ENCODE assay signal across 11 cellular contexts in the genomic region with DNA sequence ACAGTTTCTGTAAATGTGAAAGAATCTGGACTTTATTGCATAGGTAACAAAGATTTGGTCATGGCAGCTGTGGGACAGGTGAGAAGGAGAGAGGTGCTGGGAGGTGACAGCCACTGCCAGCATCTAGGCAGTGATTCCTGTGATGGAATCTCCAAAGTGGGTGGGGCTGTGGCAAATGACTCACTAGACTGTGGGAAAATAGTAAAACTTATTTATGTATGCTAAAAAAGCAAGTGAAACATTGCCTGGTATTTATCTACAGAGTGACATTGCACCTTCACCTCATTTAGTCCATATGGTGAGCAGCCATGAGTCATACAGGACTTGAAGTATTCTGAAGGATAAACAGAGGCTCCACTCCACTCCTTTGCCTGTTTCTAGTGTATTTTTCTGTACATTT.
DNase-seq lines count a peak whose midpoint lies in the region; ATAC-seq and TF ChIP-seq lines count a peak whose summit lies in the region.
"Had no signal": no experiment of that assay in that cellular context is flagged by ENCODE, and none has a peak within 500 bp of the region (broad histone marks: within the 10 kb centered on the region; RNA-seq: fewer than 3 reads in every experiment).

No MANE protein-coding gene starts in this region.

- peak; percentile 39 for ATAC-seq in activated CD8-positive, alpha-beta T cell treated with anti-CD3 and anti-CD28 coated beads for 36 hours
- ATAC-seq in activated CD8-positive, alpha-beta T cell treated with anti-CD3 and anti-CD28 coated beads, Interleukin-2, amount 10 ng/mL, durations not matched to agents 7 days and 5 days: no peak
- no peak for ATAC-seq in HG02571 (IDR thresholded peaks at IDR 0.05; ENCODE audit: unreplicated experiment)
- no peak for ATAC-seq in HG03457 (IDR thresholded peaks at IDR 0.05; ENCODE audit: unreplicated experiment)
- no peak for ATAC-seq in sciatic nerve
- ATAC-seq: left ventricle myocardium superior had no signal

- no peaks in the 10 kb centered on the region for H3K9me3 Mint-ChIP-seq in activated CD8-positive, alpha-beta T cell treated with anti-CD3 and anti-CD28 coated beads for 36 hours
- H3K9me3 Mint-ChIP-seq in activated CD8-positive, alpha-beta T cell treated with anti-CD3 and anti-CD28 coated beads, Interleukin-2, amount 10 ng/mL, durations not matched to agents 7 days and 5 days (ENCODE audit: insufficient read depth): no peaks in the 10 kb centered on the region
- H3K9me3 Mint-ChIP-seq: H9 had no signal

- no peaks in the 10 kb centered on the region for H3K4me1 Mint-ChIP-seq in activated CD8-positive, alpha-beta T cell treated with anti-CD3 and anti-CD28 coated beads for 36 hours (ENCODE audit: low read depth)
- H3K4me1 Mint-ChIP-seq in activated CD8-positive, alpha-beta T cell treated with anti-CD3 and anti-CD28 coated beads, Interleukin-2, amount 10 ng/mL, durations not matched to agents 7 days and 5 days (ENCODE audit: low read depth): peaks cover 8% of the 10 kb centered on the region
- H3K4me1 Mint-ChIP-seq: H9 had no signal

- peak; percentile 24 for DNase-seq in activated CD8-positive, alpha-beta T cell treated with anti-CD3 and anti-CD28 coated beads for 36 hours
- no peak for DNase-seq in activated CD8-positive, alpha-beta T cell treated with anti-CD3 and anti-CD28 coated beads, Interleukin-2, amount 10 ng/mL, durations not matched to agents 7 days and 5 days
- DNase-seq in OCI-M1 (lab: John Stamatoyannopoulos, UW) (peak; percentile 11), epithelial cell of prostate (ENCODE audit: low read depth, low spot score) (peak; percentile 71), sciatic nerve (ENCODE audit: low spot score) (no peak)
- DNase-seq in stimulated activated CD4-positive, alpha-beta T cell treated with anti-CD3 and anti-CD28 coated beads, Interleukin-4, amount 100 ng/mL, for 24 hours: peak; percentile 14
- DNase-seq: H9, left ventricle myocardium superior, NCI-H526 had no signal

- no peak overlapping the region for H3K27ac Mint-ChIP-seq in activated CD8-positive, alpha-beta T cell treated with anti-CD3 and anti-CD28 coated beads for 36 hours
- no peak overlapping the region for H3K27ac Mint-ChIP-seq in activated CD8-positive, alpha-beta T cell treated with anti-CD3 and anti-CD28 coated beads, Interleukin-2, amount 10 ng/mL, durations not matched to agents 7 days and 5 days
- H3K27ac Mint-ChIP-seq: H9 had no signal

- intact Hi-C loops in activated CD8-positive, alpha-beta T cell treated with anti-CD3 and anti-CD28 coated beads for 36 hours (cut with micrococcal nuclease): no loop called here
- intact Hi-C loops in sciatic nerve (cut with DNase I): no loop called here

- no peak for TF ChIP-seq CTCF in activated CD8-positive, alpha-beta T cell treated with anti-CD3 and anti-CD28 coated beads for 36 hours (IDR thresholded peaks at IDR 0.05)

- POLR2A ChIA-PET in activated CD8-positive, alpha-beta T cell treated with anti-CD3 and anti-CD28 coated beads for 36 hours (lab: Charles Lee): no interaction called here
- POLR2A ChIA-PET in activated CD8-positive, alpha-beta T cell treated with anti-CD3 and anti-CD28 coated beads, Interleukin-2, amount 10 ng/mL, durations not matched to agents 7 days and 5 days (lab: Charles Lee): no interaction called here

- CTCF ChIA-PET in activated CD8-positive, alpha-beta T cell treated with anti-CD3 and anti-CD28 coated beads for 36 hours (lab: Charles Lee): no interaction called here
- CTCF ChIA-PET in activated CD8-positive, alpha-beta T cell treated with anti-CD3 and anti-CD28 coated beads, Interleukin-2, amount 10 ng/mL, durations not matched to agents 7 days and 5 days (lab: Charles Lee): no interaction called here

- no peak overlapping the region for H3K27ac ChIP-seq in epithelial cell of prostate

- no peaks in the 10 kb centered on the region for H3K36me3 Mint-ChIP-seq in activated CD8-positive, alpha-beta T cell treated with anti-CD3 and anti-CD28 coated beads for 36 hours (ENCODE audit: low read depth)
- no peaks in the 10 kb centered on the region for H3K36me3 Mint-ChIP-seq in activated CD8-positive, alpha-beta T cell treated with anti-CD3 and anti-CD28 coated beads, Interleukin-2, amount 10 ng/mL, durations not matched to agents 7 days and 5 days (ENCODE audit: low read depth)

- H3K4me3 Mint-ChIP-seq in activated CD8-positive, alpha-beta T cell treated with anti-CD3 and anti-CD28 coated beads for 36 hours: no peak overlapping the region
- H3K4me3 Mint-ChIP-seq in activated CD8-positive, alpha-beta T cell treated with anti-CD3 and anti-CD28 coated beads, Interleukin-2, amount 10 ng/mL, durations not matched to agents 7 days and 5 days: no peak overlapping the region
- H3K4me3 Mint-ChIP-seq: H9 had no signal

- H3K27me3 Mint-ChIP-seq in activated CD8-positive, alpha-beta T cell treated with anti-CD3 and anti-CD28 coated beads for 36 hours: peaks cover 17% of the 10 kb centered on the region
- peaks cover 13% of the 10 kb centered on the region for H3K27me3 Mint-ChIP-seq in activated CD8-positive, alpha-beta T cell treated with anti-CD3 and anti-CD28 coated beads, Interleukin-2, amount 10 ng/mL, durations not matched to agents 7 days and 5 days (ENCODE audit: low read depth)

Comparison
In these comparisons a context has a peak if more than half of its experiments do, and no peak if none do; other contexts are left out.
1. DNase-seq: peak in activated CD8-positive, alpha-beta T cell treated with anti-CD3 and anti-CD28 coated beads for 36 hours (single experiment), OCI-M1 (single experiment), epithelial cell of prostate (single experiment) and stimulated activated CD4-positive, alpha-beta T cell treated with anti-CD3 and anti-CD28 coated beads, Interleukin-4, amount 100 ng/mL, for 24 hours (single experiment); none in activated CD8-positive, alpha-beta T cell treated with anti-CD3 and anti-CD28 coated beads, Interleukin-2, amount 10 ng/mL, durations not matched to agents 7 days and 5 days (single experiment) and sciatic nerve (single experiment).